ENCODE assay signal across 8 cellular contexts in genomic region chr3:138051946-138052802, GRCh38. TPM values are rescaled to one million over a fixed set of nuclear protein-coding genes. Genes with fewer than 3 reads are reported as not detected.
DNase-seq lines count a peak whose midpoint lies in the region; ATAC-seq lines count a peak whose summit lies in the region.

No MANE protein-coding gene starts in this region.

- in situ Hi-C loops in Caki2 (cut with HindIII; ENCODE audit: low pct_unique_long_range_greater_than_20kb, low sequenced_read_pairs) = no loop called here

- peak; percentile 29 for DNase-seq in Caki2 (ENCODE audit: low read depth)
- DNase-seq in NOMO-1 (lab: John Stamatoyannopoulos, UW; ENCODE audit: unreplicated experiment in 2 of 2) = peak; percentile 37 to 64
- DNase-seq in dermis microvascular lymphatic vessel endothelial cell (ENCODE audit: low read depth in 2 of 2) = peak; percentile 2 to 49
- peak; percentile 63 for DNase-seq in myocyte (ENCODE audit: low read depth)
- no peak for DNase-seq in activated CD4-positive, CD25-positive, alpha-beta regulatory T cell (lab: John Stamatoyannopoulos, UW)
- DNase-seq in activated CD8-positive, alpha-beta memory T cell treated with anti-CD3 and anti-CD28 coated beads for 24 hours = no peak

- ATAC-seq in GM18861 (IDR thresholded peaks at IDR 0.05; ENCODE audit: unreplicated experiment) (peak; percentile 91), HG03066 (IDR thresholded peaks at IDR 0.05; ENCODE audit: low read depth, unreplicated experiment) (peak; percentile 79)

RNA-seq across cellular contexts. Expression of gene CLDN18, which starts 42.2 kb away (rescaled TPM):
- not detected in 2 replicates for total RNA-seq in Caki2 (2014; rRNA removed; shearing (Covaris generic); ENCODE audit: low replicate concordance)
- total RNA-seq in dermis microvascular lymphatic vessel endothelial cell (not detected in 2 replicates), myocyte (not detected in 2 replicates)
- 0.33 TPM for polyA plus RNA-seq in myocyte (2012)

Comparison
In these comparisons a context has a peak if more than half of its experiments do, and no peak if none do; other contexts are left out.
1. DNase-seq: peak in Caki2 (single experiment), NOMO-1 (2 of 2), dermis microvascular lymphatic vessel endothelial cell (2 of 2) and myocyte (single experiment); none in activated CD4-positive, CD25-positive, alpha-beta regulatory T cell (0 of 4) and activated CD8-positive, alpha-beta memory T cell treated with anti-CD3 and anti-CD28 coated beads for 24 hours (single experiment).